ENCODE assay signal across 29 cellular contexts in the genomic region with DNA sequence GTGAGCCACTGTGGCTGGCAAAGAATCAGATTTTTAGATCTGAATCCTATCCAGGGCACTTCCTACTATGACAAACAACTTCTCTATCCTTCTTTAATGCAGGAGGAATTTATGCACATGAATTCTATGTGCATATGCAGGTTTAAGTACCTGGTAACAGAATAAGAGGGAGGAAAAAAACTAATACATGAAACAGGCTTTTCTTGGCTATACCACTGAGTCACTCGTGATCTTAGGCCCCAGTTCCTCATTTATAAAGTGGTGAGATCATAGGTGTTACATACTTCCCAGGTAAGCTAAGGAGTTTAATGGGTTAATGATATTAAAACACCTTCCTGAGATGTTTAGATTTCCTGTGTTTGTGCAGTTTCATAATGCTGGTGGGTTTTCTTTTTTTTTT.
"Had no signal": no experiment of that assay in that cellular context is flagged by ENCODE, and none has a peak within 500 bp of the region (broad histone marks: within the 10 kb centered on the region; RNA-seq: fewer than 3 reads in every experiment).

No MANE protein-coding gene starts in this region.

- H3K36me3 ChIP-seq: colonic mucosa, gastroesophageal sphincter, heart left ventricle, left lung, prostate gland, right atrium auricular region, suprapubic skin, transverse colon, upper lobe of right lung, vagina had no signal

- H3K4me3 ChIP-seq: colonic mucosa, gastroesophageal sphincter, heart left ventricle, hepatocyte, left lung, prostate gland, right atrium auricular region, smooth muscle cell, suprapubic skin, transverse colon, upper lobe of right lung, vagina had no signal

- DNase-seq: colonic mucosa; effector CD8-positive, alpha-beta T cell; foreskin fibroblast; heart left ventricle; kidney; left cardiac atrium; left lung; mesenchymal stem cell; midbrain; naive thymus-derived CD8-positive, alpha-beta T cell; nephron progenitor cell; nucleus accumbens; stimulated activated CD4-positive, alpha-beta T cell treated with anti-CD3 and anti-CD28 coated beads, Interleukin-12 subunit alpha, Interleukin-12 subunit beta, amount 100 ng/mL, for 4 hours; stimulated activated CD4-positive, alpha-beta T cell treated with anti-CD3 and anti-CD28 coated beads, Interleukin-1b, Interleukin-23, amount 100 ng/mL, for 48 hours; stimulated activated CD4-positive, alpha-beta T cell treated with anti-CD3 and anti-CD28 coated beads, Interleukin-4, amount 100 ng/mL, for 1 hour; stimulated activated CD8-positive, alpha-beta memory T cell treated with anti-CD3 and anti-CD28 coated beads, Interleukin-4, amount 100 ng/mL, for 48 hours; stimulated activated naive CD4-positive, alpha-beta T cell; stimulated activated naive CD8-positive, alpha-beta T cell treated with anti-CD3 and anti-CD28 coated beads, Interleukin-15, amount 100 ng/mL, for 72 hours; transverse colon; upper lobe of right lung had no signal

- H3K27me3 ChIP-seq: colonic mucosa, gastroesophageal sphincter, heart left ventricle, hepatocyte, left lung, right atrium auricular region, suprapubic skin, transverse colon, upper lobe of right lung, vagina had no signal

- ATAC-seq: gastroesophageal sphincter; heart left ventricle; left cardiac atrium; left lung; naive thymus-derived CD8-positive, alpha-beta T cell; sciatic nerve; stimulated activated naive CD8-positive, alpha-beta T cell treated with anti-CD3 and anti-CD28 coated beads, Interleukin-15, amount 100 ng/mL, for 72 hours; upper lobe of right lung had no signal

- FAIRE-seq: endothelial cell of umbilical vein, kidney had no signal
